ENCODE assay signal across 15 cellular contexts in genomic region chr10:15043674-15044073, GRCh38. TPM values are rescaled to one million over a fixed set of nuclear protein-coding genes. Genes with fewer than 3 reads are reported as not detected.
DNase-seq lines count a peak whose midpoint lies in the region; ATAC-seq, FAIRE-seq and TF ChIP-seq lines count a peak whose summit lies in the region.
"Had no signal": no experiment of that assay in that cellular context is flagged by ENCODE, and none has a peak within 500 bp of the region (broad histone marks: within the 10 kb centered on the region; RNA-seq: fewer than 3 reads in every experiment).

Gene OLAH (plus strand): TSS chr10:15043943. CDS start chr10:15047289, 3,346 bp downstream.

- no peaks in the 10 kb centered on the region for H3K36me3 Mint-ChIP-seq in effector memory CD8-positive, alpha-beta T cell (ENCODE audit: insufficient read depth)

- no peaks in the 10 kb centered on the region for H3K27me3 Mint-ChIP-seq in stimulated activated naive CD8-positive, alpha-beta T cell treated with anti-CD3 and anti-CD28 coated beads, Interleukin-15, amount 100 ng/mL, for 72 hours
- H3K27me3 Mint-ChIP-seq in effector memory CD8-positive, alpha-beta T cell: peaks cover 6 to 9% of the 10 kb centered on the region in 2 donors
- H3K27me3 Mint-ChIP-seq: naive thymus-derived CD8-positive, alpha-beta T cell had no signal

- peak; percentile 81 for ATAC-seq in stimulated activated naive CD8-positive, alpha-beta T cell treated with anti-CD3 and anti-CD28 coated beads, Interleukin-15, amount 100 ng/mL, for 72 hours
- no peak for ATAC-seq in stimulated activated naive CD8-positive, alpha-beta T cell treated with anti-CD3 and anti-CD28 coated beads, Interleukin-15, Interleukin-2, amounts not matched to agents 100 U/mL and 50 U/mL, for 24 hours
- no peak for ATAC-seq in effector memory CD8-positive, alpha-beta T cell (replicated peaks)

- FAIRE-seq in urothelium cell line (lab: Jason Lieb, UNC): no peak

- 0 out of 2 replicates have a peak within 1 kb of the TSS, but pooled peaks have one; percentile 23 for H3K27ac ChIP-seq in SJSA1
- H3K27ac ChIP-seq: C4-2B, tibial artery had no signal

- H3K36me3 ChIP-seq in SJSA1: no peaks in the 10 kb centered on the region
- H3K36me3 ChIP-seq: tibial artery had no signal

- H3K27me3 ChIP-seq in SJSA1 (replicated peaks): no peaks in the 10 kb centered on the region
- H3K27me3 ChIP-seq: tibial artery had no signal

- peaks cover 5 to 8% of the 10 kb centered on the region in 2 donors for H3K9me3 Mint-ChIP-seq in stimulated activated naive CD8-positive, alpha-beta T cell treated with anti-CD3 and anti-CD28 coated beads, Interleukin-15, amount 100 ng/mL, for 72 hours
- no peaks in the 10 kb centered on the region for H3K9me3 Mint-ChIP-seq in effector memory CD8-positive, alpha-beta T cell

- TF ChIP-seq CTCF in epithelial cell of esophagus (IDR thresholded peaks at IDR 0.05; ENCODE audit: insufficient read depth, low read depth, low read length, missing control alignments): no peak

- 0 out of 2 replicates have a peak, but pooled peaks cover 2% of the 10 kb centered on the region for H3K9me3 ChIP-seq in SJSA1 (replicated peaks)
- H3K9me3 ChIP-seq: tibial artery had no signal

- peak within 1 kb of the TSS; percentile 86 to 100 for H3K27ac Mint-ChIP-seq in stimulated activated naive CD8-positive, alpha-beta T cell treated with anti-CD3 and anti-CD28 coated beads, Interleukin-15, amount 100 ng/mL, for 72 hours
- no peak within 1 kb of the TSS for H3K27ac Mint-ChIP-seq in effector memory CD8-positive, alpha-beta T cell

- DNase-seq in stimulated activated naive CD8-positive, alpha-beta T cell treated with anti-CD3 and anti-CD28 coated beads, Interleukin-15, amount 100 ng/mL, for 72 hours: peak in 1 of 2 donors; percentile 34
- DNase-seq in stimulated activated naive CD8-positive, alpha-beta T cell treated with anti-CD3 and anti-CD28 coated beads, Interleukin-15, Interleukin-2, amounts not matched to agents 100 U/mL and 50 U/mL, for 24 hours: no peak
- DNase-seq in SJSA1 (ENCODE audit: low read depth in 1 of 2, low spot score in 2 of 2) (no peak), epithelial cell of esophagus (ENCODE audit: low read depth) (peak; percentile 38), urothelium cell line (ENCODE audit: low spot score) (peak; percentile 46), AML-193 (lab: John Stamatoyannopoulos, UW) (no peak)
- DNase-seq in stimulated activated CD4-positive, alpha-beta T cell treated with anti-CD3 and anti-CD28 coated beads, Interleukin-4, amount 100 ng/mL, for 1 hour: no peak
- DNase-seq in effector memory CD8-positive, alpha-beta T cell: no peak
- DNase-seq: amniotic stem cell, cortex of kidney, NCI-H2081, NCI-H526 treated with DMSO at 0.1 percent for 48 hours, tibial artery had no signal

- peaks cover 23% of the 10 kb centered on the region for H3K4me1 Mint-ChIP-seq in stimulated activated naive CD8-positive, alpha-beta T cell treated with anti-CD3 and anti-CD28 coated beads, Interleukin-15, amount 100 ng/mL, for 72 hours
- no peaks in the 10 kb centered on the region for H3K4me1 Mint-ChIP-seq in effector memory CD8-positive, alpha-beta T cell (ENCODE audit: low read depth in 2 of 2)

- peaks cover 32% of the 10 kb centered on the region for H3K4me1 ChIP-seq in SJSA1 (replicated peaks)

- no peak within 1 kb of the TSS for H3K4me3 ChIP-seq in SJSA1
- H3K4me3 ChIP-seq in epithelial cell of esophagus (ENCODE audit: low read length): no peak within 1 kb of the TSS
- H3K4me3 ChIP-seq: tibial artery had no signal

- peak within 1 kb of the TSS; percentile 20 to 71 for H3K4me3 Mint-ChIP-seq in stimulated activated naive CD8-positive, alpha-beta T cell treated with anti-CD3 and anti-CD28 coated beads, Interleukin-15, amount 100 ng/mL, for 72 hours
- H3K4me3 Mint-ChIP-seq in effector memory CD8-positive, alpha-beta T cell: no peak within 1 kb of the TSS
- H3K4me3 Mint-ChIP-seq: naive thymus-derived CD8-positive, alpha-beta T cell had no signal

RNA-seq across cellular contexts. Expression of gene OLAH, which starts in this region (rescaled TPM):
- total RNA-seq in SJSA1 (2014; rRNA removed; shearing (Covaris generic)): 1.4 and 2.1 TPM in 2 replicates
- total RNA-seq: naive thymus-derived CD8-positive, alpha-beta T cell had no signal

Comparison
In these comparisons a context has a peak if more than half of its experiments do, and no peak if none do; other contexts are left out.
1. DNase-seq: peak in epithelial cell of esophagus (single experiment) and urothelium cell line (single experiment); none in stimulated activated naive CD8-positive, alpha-beta T cell treated with anti-CD3 and anti-CD28 coated beads, Interleukin-15, Interleukin-2, amounts not matched to agents 100 U/mL and 50 U/mL, for 24 hours (single experiment), SJSA1 (0 of 2), stimulated activated CD4-positive, alpha-beta T cell treated with anti-CD3 and anti-CD28 coated beads, Interleukin-4, amount 100 ng/mL, for 1 hour (single experiment), AML-193 (0 of 2) and effector memory CD8-positive, alpha-beta T cell (0 of 3).
2. H3K27ac Mint-ChIP-seq: peak in stimulated activated naive CD8-positive, alpha-beta T cell treated with anti-CD3 and anti-CD28 coated beads, Interleukin-15, amount 100 ng/mL, for 72 hours (2 of 2); none in effector memory CD8-positive, alpha-beta T cell (0 of 2).
3. H3K4me3 Mint-ChIP-seq: peak in stimulated activated naive CD8-positive, alpha-beta T cell treated with anti-CD3 and anti-CD28 coated beads, Interleukin-15, amount 100 ng/mL, for 72 hours (2 of 2); none in effector memory CD8-positive, alpha-beta T cell (0 of 2).